In genomic region chr6:43575105-43575771, GRCh38 we compare ENCODE assay signal across 1 cellular context.
A peak's percentile ranks its signal among the peaks of the same experiment; 100 is the strongest.
TF ChIP-seq lines count a peak whose summit lies in the region.

No MANE protein-coding gene starts in this region.

TF ChIP-seq in HEK293, 187 proteins besides CTCF, POLR2A, EP300 and RAD21 (continued from another document and continues in another):
- TF ChIP-seq ZNF521 (tag by site-specific recombination; IDR thresholded peaks at IDR 0.05): no peak
- no peak for TF ChIP-seq ZNF560 (tag by site-specific recombination; IDR thresholded peaks at IDR 0.05; ENCODE audit: borderline replicate concordance)
- no peak for TF ChIP-seq ZNF830 (tag by site-specific recombination; IDR thresholded peaks at IDR 0.05; ENCODE audit: low read depth)
- TF ChIP-seq ZNF214 (tag by site-specific recombination; IDR thresholded peaks at IDR 0.05; ENCODE audit: borderline replicate concordance): no peak
- no peak for TF ChIP-seq ATF2 (tag by site-specific recombination; IDR thresholded peaks at IDR 0.05; ENCODE audit: low read depth)
- TF ChIP-seq ZNF692 (tag by site-specific recombination; IDR thresholded peaks at IDR 0.05): no peak
- TF ChIP-seq GLI2 (tag by site-specific recombination; IDR thresholded peaks at IDR 0.05; ENCODE audit: borderline replicate concordance, low read depth): no peak
- 0 out of 2 replicates have a peak, but pooled peaks have one; percentile 24 for TF ChIP-seq OVOL3 (tag by site-specific recombination; IDR thresholded peaks at IDR 0.05)
- TF ChIP-seq RBAK (tag by site-specific recombination; IDR thresholded peaks at IDR 0.05): no peak
- no peak for TF ChIP-seq ZNF558 (tag by site-specific recombination; IDR thresholded peaks at IDR 0.05)
- no peak for TF ChIP-seq ZNF747 (tag by site-specific recombination; IDR thresholded peaks at IDR 0.05)
- no peak; the same call in 1 of the 2 replicates for TF ChIP-seq YY1 (tag by site-specific recombination; IDR thresholded peaks at IDR 0.05)
- TF ChIP-seq ZNF175 (tag by site-specific recombination; IDR thresholded peaks at IDR 0.05): no peak
- TF ChIP-seq ZNF112 (tag by site-specific recombination; IDR thresholded peaks at IDR 0.05): no peak
- TF ChIP-seq ZNF18 (tag by site-specific recombination; IDR thresholded peaks at IDR 0.05): no peak
- TF ChIP-seq ZNF654 (tag by site-specific recombination; IDR thresholded peaks at IDR 0.05; ENCODE audit: low read depth): no peak
- TF ChIP-seq ZBTB20 (tag by site-specific recombination; IDR thresholded peaks at IDR 0.05): peak; percentile 89
- TF ChIP-seq ZNF645 (tag by site-specific recombination; IDR thresholded peaks at IDR 0.05): 0 out of 2 replicates have a peak, but pooled peaks have one; percentile 43
- no peak for TF ChIP-seq ZNF626 (tag by site-specific recombination; IDR thresholded peaks at IDR 0.05)
- TF ChIP-seq OSR2 (tag by site-specific recombination; IDR thresholded peaks at IDR 0.05): no peak
- peak; percentile 98 for TF ChIP-seq ZBTB48 (tag by site-specific recombination; IDR thresholded peaks at IDR 0.05)
- TF ChIP-seq GLI4 (tag by site-specific recombination; IDR thresholded peaks at IDR 0.05): no peak
- no peak for TF ChIP-seq ZNF248 (tag by site-specific recombination; IDR thresholded peaks at IDR 0.05)
- no peak for TF ChIP-seq ZNF785 (tag by site-specific recombination; IDR thresholded peaks at IDR 0.05)
- peak; percentile 44; the same call in 1 of the 2 replicates for TF ChIP-seq ZNF843 (tag by site-specific recombination; IDR thresholded peaks at IDR 0.05)
- no peak for TF ChIP-seq ZNF670 (tag by site-specific recombination; IDR thresholded peaks at IDR 0.05; ENCODE audit: low read depth)
- TF ChIP-seq ZNF629 (tag by site-specific recombination; IDR thresholded peaks at IDR 0.05): no peak
- peak; percentile 76 for TF ChIP-seq ZEB2 (tag by site-specific recombination; IDR thresholded peaks at IDR 0.05)
- 0 out of 2 replicates have a peak, but pooled peaks have one; percentile 24 for TF ChIP-seq REPIN1 (tag by site-specific recombination; IDR thresholded peaks at IDR 0.05; ENCODE audit: low read depth)
- TF ChIP-seq ZFP3 (tag by site-specific recombination; IDR thresholded peaks at IDR 0.05; ENCODE audit: low read depth): no peak
- TF ChIP-seq ZNF701 (tag by site-specific recombination; IDR thresholded peaks at IDR 0.05): 0 out of 2 replicates have a peak, but pooled peaks have one; percentile 16
- TF ChIP-seq ZNF423 (tag by site-specific recombination; IDR thresholded peaks at IDR 0.05): peak; percentile 28; the same call in 1 of the 2 replicates
- TF ChIP-seq HOXD13 (CRISPR knock-in tag; IDR thresholded peaks at IDR 0.05; ENCODE audit: borderline replicate concordance): no peak; the same call in 1 of the 2 replicates
- TF ChIP-seq ZNF585B (tag by site-specific recombination; IDR thresholded peaks at IDR 0.05): no peak
- no peak for TF ChIP-seq ZNF292 (tag by site-specific recombination; IDR thresholded peaks at IDR 0.05; ENCODE audit: borderline replicate concordance, low read depth)
- TF ChIP-seq PRDM10 (tag by site-specific recombination; IDR thresholded peaks at IDR 0.05): peak; percentile 82
- TF ChIP-seq ZNF394 (tag by site-specific recombination; IDR thresholded peaks at IDR 0.05; ENCODE audit: borderline replicate concordance): no peak
- TF ChIP-seq ZBTB1 (tag by site-specific recombination; IDR thresholded peaks at IDR 0.05): no peak
- no peak for TF ChIP-seq ZNF768 (tag by site-specific recombination; IDR thresholded peaks at IDR 0.05)
- peak; percentile 70; the same call in 1 of the 2 replicates for TF ChIP-seq ZNF324 (tag by site-specific recombination; IDR thresholded peaks at IDR 0.05)
- peak; percentile 38; the same call in 1 of the 2 replicates for TF ChIP-seq PRDM4 (tag by site-specific recombination; IDR thresholded peaks at IDR 0.05)
- TF ChIP-seq ZXDB (tag by site-specific recombination; IDR thresholded peaks at IDR 0.05): peak; percentile 71
- TF ChIP-seq MZF1 (tag by site-specific recombination; IDR thresholded peaks at IDR 0.05; ENCODE audit: borderline replicate concordance): peak; percentile 54; the same call in 1 of the 2 replicates
- TF ChIP-seq ZNF501 (tag by site-specific recombination; IDR thresholded peaks at IDR 0.05): no peak; the same call in 1 of the 2 replicates
- TF ChIP-seq ZNF660 (tag by site-specific recombination; IDR thresholded peaks at IDR 0.05): 0 out of 2 replicates have a peak, but pooled peaks have one; percentile 1
- peak; percentile 97 for TF ChIP-seq ZNF76 (tag by site-specific recombination; IDR thresholded peaks at IDR 0.05; ENCODE audit: borderline replicate concordance, low read depth)
- no peak for TF ChIP-seq PATZ1 (tag by site-specific recombination; IDR thresholded peaks at IDR 0.05)
- peak; percentile 69 for TF ChIP-seq ZNF366 (tag by site-specific recombination; conservative IDR thresholded peaks at IDR 0.05)
- TF ChIP-seq SP7 (tag by site-specific recombination; IDR thresholded peaks at IDR 0.05): peak; percentile 78
- no peak for TF ChIP-seq ZNF362 (tag by site-specific recombination; IDR thresholded peaks at IDR 0.05)
- TF ChIP-seq ZNF133 (tag by site-specific recombination; IDR thresholded peaks at IDR 0.05): no peak
- TF ChIP-seq ZNF146 (tag by site-specific recombination; IDR thresholded peaks at IDR 0.05): no peak; the same call in 1 of the 2 replicates
- no peak for TF ChIP-seq ZNF704 (tag by site-specific recombination; IDR thresholded peaks at IDR 0.05)
- no peak for TF ChIP-seq ZNF140 (tag by site-specific recombination; IDR thresholded peaks at IDR 0.05)
- no peak; the same call in 1 of the 2 replicates for TF ChIP-seq ZIC2 (tag by site-specific recombination; IDR thresholded peaks at IDR 0.05)
